Comparison of ENCODE assay signal across 17 cellular contexts in genomic region chr9:3954228-3954949, GRCh38.
DNase-seq lines count a peak whose midpoint lies in the region; ATAC-seq and TF ChIP-seq lines count a peak whose summit lies in the region.
"Had no signal": no experiment of that assay in that cellular context is flagged by ENCODE, and none has a peak within 500 bp of the region (broad histone marks: within the 10 kb centered on the region; RNA-seq: fewer than 3 reads in every experiment).

No MANE protein-coding gene starts in this region.

- no peak overlapping the region for H2AFZ ChIP-seq in IMR-90 (replicated peaks; ENCODE audit: low read length, poor library complexity)

- no TSS peak for BruUV-seq in IMR-90 (replicated peaks; lab: Mats Ljungman, UMichigan)
- BruUV-seq in MCF 10A (replicated peaks; lab: Mats Ljungman, UMichigan), result no TSS peak

- no peaks in the 10 kb centered on the region for H3K9me3 ChIP-seq in IMR-90 (ENCODE audit: control insufficient read depth, insufficient read depth, low read length)
- H3K9me3 ChIP-seq in mesodermal cell (ENCODE audit: control insufficient read depth, low read length), result no peaks in the 10 kb centered on the region
- H3K9me3 ChIP-seq: colonic mucosa had no signal

- intact Hi-C loops in IMR-90 (cut with micrococcal nuclease) (loop anchor here (5.0 kb wide), 1 partner anchor 128 kb away; no protein-coding TSS in a partner anchor), MCF 10A (cut with micrococcal nuclease) (no loop called here)

- peak overlapping the region; percentile 79 for H3K4ac ChIP-seq in IMR-90 (ENCODE audit: low read depth, low read length)

- H2BK120ac ChIP-seq in IMR-90 (ENCODE audit: low read depth, low read length), result peak overlapping the region; percentile 71

- peak; percentile 29 for DNase-seq in Ammon's horn (ENCODE audit: low spot score)
- DNase-seq in IMR-90, result no peak
- DNase-seq in chondrocyte (ENCODE audit: low spot score), result no peak
- DNase-seq in erythroblast (lab: John Stamatoyannopoulos, UW), result no peak
- no peak for DNase-seq in GM19238 (ENCODE audit: insufficient read length, low spot score)
- DNase-seq in stimulated activated CD4-positive, alpha-beta T cell treated with anti-CD3 and anti-CD28 coated beads, Interleukin-4, amount 100 ng/mL, for 24 hours, result no peak
- no peak for DNase-seq in MCF 10A (ENCODE audit: unreplicated experiment)
- DNase-seq: activated naive CD4-positive, alpha-beta T cell; CD4-positive, alpha-beta T cell; colonic mucosa; NCI-H1092 treated with DMSO at 0.1 percent for 48 hours; NCI-H2081; T-helper 2 cell had no signal

- H3K36me3 Mint-ChIP-seq in chondrocyte (ENCODE audit: low read depth) (no peaks in the 10 kb centered on the region), MCF 10A (ENCODE audit: insufficient read depth, unreplicated experiment) (no peaks in the 10 kb centered on the region)
- H3K36me3 Mint-ChIP-seq: type B pancreatic cell had no signal

- H3K36me3 ChIP-seq in IMR-90 (ENCODE audit: control insufficient read depth, insufficient read depth, low read length), result no peaks in the 10 kb centered on the region; the same call in 1 of the 2 replicates
- H3K36me3 ChIP-seq in mesodermal cell (ENCODE audit: control insufficient read depth, insufficient read depth, low read length), result no peaks in the 10 kb centered on the region
- H3K36me3 ChIP-seq: colonic mucosa had no signal

- H3K4me3 Mint-ChIP-seq in chondrocyte (ENCODE audit: unreplicated experiment) (no peak overlapping the region), MCF 10A (ENCODE audit: unreplicated experiment) (no peak overlapping the region)
- H3K4me3 Mint-ChIP-seq: activated CD8-positive, alpha-beta T cell treated with anti-CD3 and anti-CD28 coated beads for 36 hours; CD4-positive, alpha-beta T cell; type B pancreatic cell had no signal

- H3K9me3 Mint-ChIP-seq in chondrocyte (ENCODE audit: low read depth) (no peaks in the 10 kb centered on the region), MCF 10A (ENCODE audit: unreplicated experiment) (no peaks in the 10 kb centered on the region)
- H3K9me3 Mint-ChIP-seq: activated CD8-positive, alpha-beta T cell treated with anti-CD3 and anti-CD28 coated beads for 36 hours; CD4-positive, alpha-beta T cell; type B pancreatic cell had no signal

- H3K4me1 ChIP-seq in IMR-90 (ENCODE audit: control insufficient read depth, insufficient read depth, low read length) (peaks cover 16% of the 10 kb centered on the region), mesodermal cell (ENCODE audit: control insufficient read depth, insufficient read depth, low read length, poor library complexity, severe bottlenecking) (peaks cover 15% of the 10 kb centered on the region)
- H3K4me1 ChIP-seq: colonic mucosa had no signal

- no peaks in the 10 kb centered on the region for H3K27me3 ChIP-seq in IMR-90 (ENCODE audit: control insufficient read depth, insufficient read depth, low read length)
- H3K27me3 ChIP-seq: colonic mucosa had no signal

- no peak overlapping the region for H2AK9ac ChIP-seq in IMR-90 (replicated peaks; ENCODE audit: low read depth, low read length, poor library complexity)

- no peaks in the 10 kb centered on the region; the same call in 1 of the 2 replicates for H4K20me1 ChIP-seq in IMR-90 (ENCODE audit: insufficient read depth, low read length)

- H4K8ac ChIP-seq in IMR-90 (ENCODE audit: low read depth in 2 of 2, low read length in 2 of 2), result peak overlapping the region; percentile 58 to 83; a peak in 3 of 4 replicates

- TF ChIP-seq CTCF in IMR-90 (conservative IDR thresholded peaks at IDR 0.05; ENCODE audit: low read depth, low read length) (no peak), chondrocyte (IDR thresholded peaks at IDR 0.05) (no peak), MCF 10A (IDR thresholded peaks at IDR 0.05; ENCODE audit: unreplicated experiment) (no peak)

- peak overlapping the region; percentile 47; the same call in 1 of the 2 replicates for H2AK5ac ChIP-seq in IMR-90 (ENCODE audit: low read depth, low read length)

- peak overlapping the region; percentile 48 for H3K18ac ChIP-seq in IMR-90 (ENCODE audit: low read depth, low read length)

- H3K79me1 ChIP-seq in IMR-90 (ENCODE audit: low read depth in 1 of 2, low read length in 2 of 2), result peaks cover 16 to 34% of the 10 kb centered on the region in 2 experiments; a peak in 3 of 4 replicates

- no peak overlapping the region; the same call in 1 of the 2 replicates for H4K91ac ChIP-seq in IMR-90 (ENCODE audit: insufficient read depth, low read depth, low read length)

- peak overlapping the region; percentile 42; the same call in 1 of the 2 replicates for H3K9ac ChIP-seq in IMR-90 (ENCODE audit: low read depth, low read length)

- peak overlapping the region; percentile 5 for H3K27ac Mint-ChIP-seq in chondrocyte (ENCODE audit: unreplicated experiment)
- H3K27ac Mint-ChIP-seq in MCF 10A (ENCODE audit: low read depth, unreplicated experiment), result no peak overlapping the region
- H3K27ac Mint-ChIP-seq: activated CD8-positive, alpha-beta T cell treated with anti-CD3 and anti-CD28 coated beads for 36 hours; CD4-positive, alpha-beta T cell; type B pancreatic cell had no signal

- no peak overlapping the region for H3K4me2 ChIP-seq in IMR-90 (ENCODE audit: low read depth, low read length)

- H3K4me1 Mint-ChIP-seq in chondrocyte (ENCODE audit: low read depth) (peaks cover 30% of the 10 kb centered on the region), MCF 10A (ENCODE audit: insufficient read depth, unreplicated experiment) (no peaks in the 10 kb centered on the region)

- dilution Hi-C loops in IMR-90 (cut with HindIII; ENCODE audit: low sequenced_read_pairs, unreplicated experiment), result no loop called here

- CTCF ChIA-PET in IMR-90 (lab: Yijun Ruan, JAX), result interaction anchor here (0.8 kb wide), 1 partner anchor 1522 kb away, joined by 3 read pairs; no protein-coding TSS in a partner anchor
- CTCF ChIA-PET in MCF 10A (lab: Yijun Ruan, JAX), result no interaction called here

- peak overlapping the region; percentile 20 for H2BK20ac ChIP-seq in IMR-90 (ENCODE audit: low read depth, low read length)

- TF ChIP-seq POLR2A in IMR-90 (IDR thresholded peaks at IDR 0.05; ENCODE audit: low read depth, low read length), result no peak
- no peak for TF ChIP-seq POLR2A in erythroblast (IDR thresholded peaks at IDR 0.05; ENCODE audit: low read length)

- H3K23ac ChIP-seq in IMR-90 (ENCODE audit: low read depth, low read length), result peak overlapping the region; percentile 78; the same call in 1 of the 2 replicates

- POLR2A ChIA-PET in IMR-90 (lab: Charles Lee; ENCODE audit: unreplicated experiment) (no interaction called here), MCF 10A (lab: Yijun Ruan, JAX) (no interaction called here)

- peak; percentile 55 for ATAC-seq in IMR-90 (ENCODE audit: low read depth)
- ATAC-seq: Panc1 had no signal

- no peak overlapping the region for H3K56ac ChIP-seq in IMR-90 (ENCODE audit: extremely low read depth, insufficient read depth, low read length)

- WGBS in IMR-90 (ENCODE audit: extremely low coverage in 2 of 2, insufficient read length in 1 of 2), 2 experiments, result no CpG with 5 or more reads among the region's 4 CpGs
- 13 to 25% methylated on average over 1 to 2 of the region's 4 CpGs for WGBS in mesodermal cell (ENCODE audit: insufficient coverage in 2 of 2), 2 experiments

- no peaks in the 10 kb centered on the region for H3K27me3 Mint-ChIP-seq in chondrocyte (ENCODE audit: low read depth)
- H3K27me3 Mint-ChIP-seq in MCF 10A (ENCODE audit: insufficient read depth, unreplicated experiment), result no peaks in the 10 kb centered on the region
- H3K27me3 Mint-ChIP-seq: type B pancreatic cell had no signal

- H3K14ac ChIP-seq in IMR-90 (replicated peaks; ENCODE audit: low read depth, low read length), result 0 out of 2 replicates have a peak overlapping the region, but pooled peaks have one; percentile 37

- H4K5ac ChIP-seq in IMR-90 (ENCODE audit: low read depth, low read length), result peak overlapping the region; percentile 21; the same call in 1 of the 2 replicates

- 0 out of 3 replicates have a peak overlapping the region, but pooled peaks have one; percentile 3 for H2BK15ac ChIP-seq in IMR-90 (ENCODE audit: low read depth, low read length)

- in situ Hi-C loops in IMR-90 (cut with MboI; ENCODE audit: low sequenced_read_pairs), result no loop called here

- TF ChIP-seq RAD21 in IMR-90 (IDR thresholded peaks at IDR 0.05; ENCODE audit: low read length), result no peak

- H3K27ac ChIP-seq in IMR-90 (ENCODE audit: insufficient read depth, low read length), result peak overlapping the region; percentile 92; the same call in 1 of the 2 replicates
- peak overlapping the region; percentile 7 for H3K27ac ChIP-seq in mesodermal cell (ENCODE audit: low read depth, low read length, severe bottlenecking)
- H3K27ac ChIP-seq: colonic mucosa had no signal

- H3K4me3 ChIP-seq in IMR-90 (ENCODE audit: insufficient read depth, low read depth, low read length) (no peak overlapping the region), mesodermal cell (ENCODE audit: extremely low read depth, insufficient read depth, low read length, poor library complexity, severe bottlenecking) (no peak overlapping the region)
- H3K4me3 ChIP-seq: colonic mucosa had no signal

- peak overlapping the region; percentile 53 for H2BK5ac ChIP-seq in IMR-90 (ENCODE audit: low read depth, low read length, poor library complexity, severe bottlenecking)

- H3K9me1 ChIP-seq in IMR-90 (ENCODE audit: insufficient read depth, low read length), result peaks cover 9% of the 10 kb centered on the region

TF ChIP-seq in IMR-90, 13 proteins besides CTCF, POLR2A, EP300 and RAD21 (continues in another document):
- TF ChIP-seq BHLHE40 (IDR thresholded peaks at IDR 0.05; ENCODE audit: low read depth, low read length), result no peak
- TF ChIP-seq MAZ (IDR thresholded peaks at IDR 0.05; ENCODE audit: borderline replicate concordance, low read depth, low read length), result no peak
- TF ChIP-seq SMC3 (IDR thresholded peaks at IDR 0.05; ENCODE audit: low read depth, low read length), result no peak
- no peak for TF ChIP-seq NFE2L2 (IDR thresholded peaks at IDR 0.05; ENCODE audit: low read depth, low read length)
- TF ChIP-seq USF2 (IDR thresholded peaks at IDR 0.05; ENCODE audit: low read depth, low read length), result no peak
- TF ChIP-seq MXI1 (IDR thresholded peaks at IDR 0.05; ENCODE audit: borderline replicate concordance, low read depth, low read length), result no peak
- no peak for TF ChIP-seq MAFK (IDR thresholded peaks at IDR 0.05; ENCODE audit: low read depth, low read length)
- no peak for TF ChIP-seq RFX5 (IDR thresholded peaks at IDR 0.05; ENCODE audit: low read depth, low read length)
